In the genomic region with DNA sequence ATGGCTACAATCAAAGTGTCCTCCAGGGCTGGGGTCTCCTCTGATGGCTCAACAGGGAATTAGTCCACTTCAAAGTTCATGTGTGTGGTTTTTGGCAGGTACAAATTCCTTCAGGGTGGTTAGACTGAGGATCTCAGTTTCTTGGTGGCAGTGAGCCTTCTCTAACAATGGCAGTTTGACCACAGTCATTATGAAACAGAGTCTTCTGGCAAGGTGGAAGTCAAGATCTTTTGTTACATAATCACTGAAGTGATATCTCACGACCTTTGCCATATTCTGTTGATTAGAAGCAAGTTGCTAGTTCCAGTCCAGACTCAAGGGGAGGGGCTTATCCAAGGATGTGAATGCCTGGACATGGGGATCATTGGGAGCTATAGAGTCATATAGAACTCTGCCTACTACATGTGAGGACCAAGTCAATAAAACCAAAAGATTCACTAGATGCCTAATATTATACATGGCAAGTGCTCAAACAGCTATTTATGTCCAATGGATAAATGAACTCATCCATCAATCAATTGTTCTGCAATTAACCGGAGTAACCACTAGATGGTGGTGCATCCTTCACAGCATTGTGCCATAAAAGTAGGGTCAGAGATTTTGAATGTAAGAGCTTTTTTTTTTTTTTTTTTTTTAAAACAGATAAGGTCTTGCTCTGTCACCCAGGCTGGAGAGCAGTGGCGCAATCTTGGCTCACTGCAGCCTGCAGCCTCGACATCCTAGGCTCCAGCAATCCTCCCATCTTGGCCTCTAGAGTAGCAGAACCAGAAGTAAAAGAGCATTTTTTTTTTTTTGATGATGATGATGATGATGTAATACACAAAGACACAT, we compare ENCODE assay signal across 1 cellular context.
TF ChIP-seq lines count a peak whose summit lies in the region.

No MANE protein-coding gene starts in this region.

TF ChIP-seq in K562, 482 proteins besides CTCF, POLR2A, EP300 and RAD21 (continued from another document and continues in another):
- TF ChIP-seq ATF7 (IDR thresholded peaks at IDR 0.05): peak; percentile 36; the same call in 1 of the 2 replicates
- peak; percentile 70 for TF ChIP-seq CEBPG (CRISPR knock-in tag; IDR thresholded peaks at IDR 0.05)
- peak; percentile 89 to 91 for TF ChIP-seq CEBPG (tag; conservative IDR thresholded peaks at IDR 0.05 in 1 of 2, IDR thresholded peaks at IDR 0.05 in 1 of 2)
- no peak for TF ChIP-seq ZNF695 (CRISPR knock-in tag; IDR thresholded peaks at IDR 0.05)
- no peak for TF ChIP-seq RBM39 (optimal IDR thresholded peaks at IDR 0.05; ENCODE audit: low read depth, low read length)
- no peak for TF ChIP-seq BCL6 (CRISPR knock-in tag; IDR thresholded peaks at IDR 0.05)
- TF ChIP-seq SMARCE1 (IDR thresholded peaks at IDR 0.05): peak; percentile 19; the same call in 1 of the 2 replicates
- TF ChIP-seq CC2D1A (IDR thresholded peaks at IDR 0.05): peak; percentile 34; the same call in 1 of the 2 replicates
- TF ChIP-seq JUN (IDR thresholded peaks at IDR 0.05; ENCODE audit: borderline replicate concordance, low read depth, low read length): no peak
- TF ChIP-seq JUN (CRISPR knock-in tag; IDR thresholded peaks at IDR 0.05; ENCODE audit: borderline replicate concordance): no peak
- TF ChIP-seq ELF1 (tag; IDR thresholded peaks at IDR 0.05): no peak
- TF ChIP-seq PRPF4 (IDR thresholded peaks at IDR 0.05; ENCODE audit: insufficient read depth, low read depth, low read length, poor library complexity, severe bottlenecking): no peak
- no peak for TF ChIP-seq SRSF1 (IDR thresholded peaks at IDR 0.05; ENCODE audit: low read depth, low read length)
- no peak for TF ChIP-seq HDAC6 (IDR thresholded peaks at IDR 0.05; ENCODE audit: low read depth, low read length)
- peak; percentile 36; the same call in 1 of the 2 replicates for TF ChIP-seq SMC3 (conservative IDR thresholded peaks at IDR 0.05; ENCODE audit: insufficient read depth, low read depth, low read length)
- TF ChIP-seq PHF20 (IDR thresholded peaks at IDR 0.05; ENCODE audit: partially characterized antibody): no peak
- no peak for TF ChIP-seq LEF1 (IDR thresholded peaks at IDR 0.05)
- TF ChIP-seq ZNF584 (CRISPR knock-in tag; IDR thresholded peaks at IDR 0.05; ENCODE audit: low read depth): no peak
- TF ChIP-seq NFE2 (IDR thresholded peaks at IDR 0.05; ENCODE audit: low read depth): peak; percentile 79
- no peak for TF ChIP-seq HNRNPUL1 (IDR thresholded peaks at IDR 0.05; ENCODE audit: low read length)
- no peak for TF ChIP-seq ZNF212 (CRISPR knock-in tag; IDR thresholded peaks at IDR 0.05)
- TF ChIP-seq MAFK (IDR thresholded peaks at IDR 0.05; ENCODE audit: low read length): peak; percentile 9; the same call in 1 of the 2 replicates
- TF ChIP-seq ZNF445 (CRISPR knock-in tag; IDR thresholded peaks at IDR 0.05; ENCODE audit: low read depth): no peak
- no peak for TF ChIP-seq SIX5 (IDR thresholded peaks at IDR 0.05; ENCODE audit: borderline replicate concordance in 1 of 2, insufficient read depth in 1 of 2, low read depth in 1 of 2, low read length in 2 of 2)
- TF ChIP-seq SNIP1 (IDR thresholded peaks at IDR 0.05; ENCODE audit: low read depth): no peak
- TF ChIP-seq MTA3 (IDR thresholded peaks at IDR 0.05; ENCODE audit: borderline replicate concordance): no peak
- no peak for TF ChIP-seq XRCC4 (IDR thresholded peaks at IDR 0.05; ENCODE audit: extremely low read depth, insufficient read depth, insufficient read length)
- TF ChIP-seq CREB1 (IDR thresholded peaks at IDR 0.05): no peak
- TF ChIP-seq CREB1 (CRISPR knock-in tag; IDR thresholded peaks at IDR 0.05): no peak
- no peak for TF ChIP-seq HIVEP1 (CRISPR knock-in tag; IDR thresholded peaks at IDR 0.05)
- TF ChIP-seq, protein P1, sequence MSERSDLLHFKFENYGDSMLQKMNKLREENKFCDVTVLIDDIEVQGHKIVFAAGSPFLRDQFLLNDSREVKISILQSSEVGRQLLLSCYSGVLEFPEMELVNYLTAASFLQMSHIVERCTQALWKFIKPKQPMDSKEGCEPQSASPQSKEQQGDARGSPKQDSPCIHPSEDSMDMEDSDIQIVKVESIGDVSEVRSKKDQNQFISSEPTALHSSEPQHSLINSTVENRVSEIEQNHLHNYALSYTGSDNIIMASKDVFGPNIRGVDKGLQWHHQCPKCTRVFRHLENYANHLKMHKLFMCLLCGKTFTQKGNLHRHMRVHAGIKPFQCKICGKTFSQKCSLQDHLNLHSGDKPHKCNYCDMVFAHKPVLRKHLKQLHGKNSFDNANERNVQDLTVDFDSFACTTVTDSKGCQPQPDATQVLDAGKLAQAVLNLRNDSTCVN (CRISPR knock-in tag; IDR thresholded peaks at IDR 0.05): no peak
- TF ChIP-seq TCF7L2 (IDR thresholded peaks at IDR 0.05; ENCODE audit: low read depth, low read length): no peak
- TF ChIP-seq HOXB6 (CRISPR knock-in tag; IDR thresholded peaks at IDR 0.05; ENCODE audit: borderline replicate concordance): no peak
- TF ChIP-seq, protein P2, sequence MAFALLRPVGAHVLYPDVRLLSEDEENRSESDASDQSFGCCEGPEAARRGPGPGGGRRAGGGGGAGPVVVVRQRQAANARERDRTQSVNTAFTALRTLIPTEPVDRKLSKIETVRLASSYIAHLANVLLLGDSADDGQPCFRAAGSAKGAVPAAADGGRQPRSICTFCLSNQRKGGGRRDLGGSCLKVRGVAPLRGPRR (CRISPR knock-in tag; IDR thresholded peaks at IDR 0.05): no peak
- no peak for TF ChIP-seq POLR3A (IDR thresholded peaks at IDR 0.05; ENCODE audit: borderline replicate concordance, extremely low read depth, insufficient read depth, insufficient read length)
- no peak for TF ChIP-seq ADNP (tag; IDR thresholded peaks at IDR 0.05)
- TF ChIP-seq ATF1 (CRISPR knock-in tag; IDR thresholded peaks at IDR 0.05): no peak
- peak; percentile 14; the same call in 1 of the 2 replicates for TF ChIP-seq ATF1 (tag; IDR thresholded peaks at IDR 0.05)
- 0 out of 2 replicates have a peak, but pooled peaks have one; percentile 15 for TF ChIP-seq ARID1B (IDR thresholded peaks at IDR 0.05)
- TF ChIP-seq RBM25 (IDR thresholded peaks at IDR 0.05; ENCODE audit: low read depth, low read length, severe bottlenecking): peak; percentile 68
- no peak for TF ChIP-seq CBX3 (IDR thresholded peaks at IDR 0.05; ENCODE audit: borderline replicate concordance in 1 of 2, low read length in 2 of 2)
- no peak for TF ChIP-seq RFX5 (IDR thresholded peaks at IDR 0.05; ENCODE audit: low read depth, low read length)
- TF ChIP-seq, protein P3, sequence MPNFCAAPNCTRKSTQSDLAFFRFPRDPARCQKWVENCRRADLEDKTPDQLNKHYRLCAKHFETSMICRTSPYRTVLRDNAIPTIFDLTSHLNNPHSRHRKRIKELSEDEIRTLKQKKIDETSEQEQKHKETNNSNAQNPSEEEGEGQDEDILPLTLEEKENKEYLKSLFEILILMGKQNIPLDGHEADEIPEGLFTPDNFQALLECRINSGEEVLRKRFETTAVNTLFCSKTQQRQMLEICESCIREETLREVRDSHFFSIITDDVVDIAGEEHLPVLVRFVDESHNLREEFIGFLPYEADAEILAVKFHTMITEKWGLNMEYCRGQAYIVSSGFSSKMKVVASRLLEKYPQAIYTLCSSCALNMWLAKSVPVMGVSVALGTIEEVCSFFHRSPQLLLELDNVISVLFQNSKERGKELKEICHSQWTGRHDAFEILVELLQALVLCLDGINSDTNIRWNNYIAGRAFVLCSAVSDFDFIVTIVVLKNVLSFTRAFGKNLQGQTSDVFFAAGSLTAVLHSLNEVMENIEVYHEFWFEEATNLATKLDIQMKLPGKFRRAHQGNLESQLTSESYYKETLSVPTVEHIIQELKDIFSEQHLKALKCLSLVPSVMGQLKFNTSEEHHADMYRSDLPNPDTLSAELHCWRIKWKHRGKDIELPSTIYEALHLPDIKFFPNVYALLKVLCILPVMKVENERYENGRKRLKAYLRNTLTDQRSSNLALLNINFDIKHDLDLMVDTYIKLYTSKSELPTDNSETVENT (CRISPR knock-in tag; IDR thresholded peaks at IDR 0.05): no peak
- TF ChIP-seq, protein P4, sequence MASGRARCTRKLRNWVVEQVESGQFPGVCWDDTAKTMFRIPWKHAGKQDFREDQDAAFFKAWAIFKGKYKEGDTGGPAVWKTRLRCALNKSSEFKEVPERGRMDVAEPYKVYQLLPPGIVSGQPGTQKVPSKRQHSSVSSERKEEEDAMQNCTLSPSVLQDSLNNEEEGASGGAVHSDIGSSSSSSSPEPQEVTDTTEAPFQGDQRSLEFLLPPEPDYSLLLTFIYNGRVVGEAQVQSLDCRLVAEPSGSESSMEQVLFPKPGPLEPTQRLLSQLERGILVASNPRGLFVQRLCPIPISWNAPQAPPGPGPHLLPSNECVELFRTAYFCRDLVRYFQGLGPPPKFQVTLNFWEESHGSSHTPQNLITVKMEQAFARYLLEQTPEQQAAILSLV (tag; IDR thresholded peaks at IDR 0.05): peak; percentile 66
- TF ChIP-seq, protein P5, sequence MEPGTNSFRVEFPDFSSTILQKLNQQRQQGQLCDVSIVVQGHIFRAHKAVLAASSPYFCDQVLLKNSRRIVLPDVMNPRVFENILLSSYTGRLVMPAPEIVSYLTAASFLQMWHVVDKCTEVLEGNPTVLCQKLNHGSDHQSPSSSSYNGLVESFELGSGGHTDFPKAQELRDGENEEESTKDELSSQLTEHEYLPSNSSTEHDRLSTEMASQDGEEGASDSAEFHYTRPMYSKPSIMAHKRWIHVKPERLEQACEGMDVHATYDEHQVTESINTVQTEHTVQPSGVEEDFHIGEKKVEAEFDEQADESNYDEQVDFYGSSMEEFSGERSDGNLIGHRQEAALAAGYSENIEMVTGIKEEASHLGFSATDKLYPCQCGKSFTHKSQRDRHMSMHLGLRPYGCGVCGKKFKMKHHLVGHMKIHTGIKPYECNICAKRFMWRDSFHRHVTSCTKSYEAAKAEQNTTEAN (CRISPR knock-in tag; IDR thresholded peaks at IDR 0.05): no peak
- TF ChIP-seq IRF2 (CRISPR knock-in tag; IDR thresholded peaks at IDR 0.05): no peak
- no peak for TF ChIP-seq BMI1 (IDR thresholded peaks at IDR 0.05; ENCODE audit: low read length)
- TF ChIP-seq FOXJ2 (tag; IDR thresholded peaks at IDR 0.05): peak; percentile 18; the same call in 1 of the 2 replicates
- no peak for TF ChIP-seq ELF4 (CRISPR knock-in tag; IDR thresholded peaks at IDR 0.05)
- no peak for TF ChIP-seq CXXC5 (CRISPR knock-in tag; IDR thresholded peaks at IDR 0.05)
- TF ChIP-seq, protein P6, sequence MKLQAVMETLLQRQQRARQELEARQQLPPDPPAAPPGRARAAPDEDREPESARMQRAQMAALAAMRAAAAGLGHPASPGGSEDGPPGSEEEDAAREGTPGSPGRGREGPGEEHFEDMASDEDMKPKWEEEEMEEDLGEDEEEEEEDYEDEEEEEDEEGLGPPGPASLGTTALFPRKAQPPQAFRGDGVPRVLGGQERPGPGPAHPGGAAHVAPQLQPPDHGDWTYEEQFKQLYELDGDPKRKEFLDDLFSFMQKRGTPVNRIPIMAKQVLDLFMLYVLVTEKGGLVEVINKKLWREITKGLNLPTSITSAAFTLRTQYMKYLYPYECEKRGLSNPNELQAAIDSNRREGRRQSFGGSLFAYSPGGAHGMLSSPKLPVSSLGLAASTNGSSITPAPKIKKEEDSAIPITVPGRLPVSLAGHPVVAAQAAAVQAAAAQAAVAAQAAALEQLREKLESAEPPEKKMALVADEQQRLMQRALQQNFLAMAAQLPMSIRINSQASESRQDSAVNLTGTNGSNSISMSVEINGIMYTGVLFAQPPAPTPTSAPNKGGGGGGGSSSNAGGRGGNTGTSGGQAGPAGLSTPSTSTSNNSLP (IDR thresholded peaks at IDR 0.05; ENCODE audit: borderline replicate concordance, low read depth, low read length): peak; percentile 79; the same call in 1 of the 2 replicates
- TF ChIP-seq SIN3A (IDR thresholded peaks at IDR 0.05; ENCODE audit: borderline replicate concordance in 2 of 2, control insufficient read depth in 1 of 2, low read depth in 2 of 2, low read length in 2 of 2): no peak
- TF ChIP-seq KLF16 (IDR thresholded peaks at IDR 0.05): peak; percentile 43; the same call in 1 of the 2 replicates
- TF ChIP-seq, protein P7, sequence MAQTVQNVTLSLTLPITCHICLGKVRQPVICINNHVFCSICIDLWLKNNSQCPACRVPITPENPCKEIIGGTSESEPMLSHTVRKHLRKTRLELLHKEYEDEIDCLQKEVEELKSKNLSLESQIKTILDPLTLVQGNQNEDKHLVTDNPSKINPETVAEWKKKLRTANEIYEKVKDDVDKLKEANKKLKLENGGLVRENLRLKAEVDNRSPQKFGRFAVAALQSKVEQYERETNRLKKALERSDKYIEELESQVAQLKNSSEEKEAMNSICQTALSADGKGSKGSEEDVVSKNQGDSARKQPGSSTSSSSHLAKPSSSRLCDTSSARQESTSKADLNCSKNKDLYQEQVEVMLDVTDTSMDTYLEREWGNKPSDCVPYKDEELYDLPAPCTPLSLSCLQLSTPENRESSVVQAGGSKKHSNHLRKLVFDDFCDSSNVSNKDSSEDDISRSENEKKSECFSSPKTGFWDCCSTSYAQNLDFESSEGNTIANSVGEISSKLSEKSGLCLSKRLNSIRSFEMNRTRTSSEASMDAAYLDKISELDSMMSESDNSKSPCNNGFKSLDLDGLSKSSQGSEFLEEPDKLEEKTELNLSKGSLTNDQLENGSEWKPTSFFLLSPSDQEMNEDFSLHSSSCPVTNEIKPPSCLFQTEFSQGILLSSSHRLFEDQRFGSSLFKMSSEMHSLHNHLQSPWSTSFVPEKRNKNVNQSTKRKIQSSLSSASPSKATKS (CRISPR knock-in tag; IDR thresholded peaks at IDR 0.05): no peak
- peak; percentile 78 for TF ChIP-seq MAFG (tag; conservative IDR thresholded peaks at IDR 0.05)
- TF ChIP-seq, protein P8, sequence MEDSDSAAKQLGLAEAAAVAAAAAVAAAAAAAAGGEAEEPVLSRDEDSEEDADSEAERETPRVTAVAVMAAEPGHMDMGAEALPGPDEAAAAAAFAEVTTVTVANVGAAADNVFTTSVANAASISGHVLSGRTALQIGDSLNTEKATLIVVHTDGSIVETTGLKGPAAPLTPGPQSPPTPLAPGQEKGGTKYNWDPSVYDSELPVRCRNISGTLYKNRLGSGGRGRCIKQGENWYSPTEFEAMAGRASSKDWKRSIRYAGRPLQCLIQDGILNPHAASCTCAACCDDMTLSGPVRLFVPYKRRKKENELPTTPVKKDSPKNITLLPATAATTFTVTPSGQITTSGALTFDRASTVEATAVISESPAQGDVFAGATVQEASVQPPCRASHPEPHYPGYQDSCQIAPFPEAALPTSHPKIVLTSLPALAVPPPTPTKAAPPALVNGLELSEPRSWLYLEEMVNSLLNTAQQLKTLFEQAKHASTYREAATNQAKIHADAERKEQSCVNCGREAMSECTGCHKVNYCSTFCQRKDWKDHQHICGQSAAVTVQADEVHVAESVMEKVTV (CRISPR knock-in tag; IDR thresholded peaks at IDR 0.05): 0 out of 2 replicates have a peak, but pooled peaks have one; percentile 29
- peak; percentile 42; the same call in 1 of the 2 replicates for TF ChIP-seq FOXM1 (IDR thresholded peaks at IDR 0.05; ENCODE audit: low read depth)
- no peak for TF ChIP-seq FOXM1 (CRISPR knock-in tag; IDR thresholded peaks at IDR 0.05; ENCODE audit: low read depth)
- TF ChIP-seq ARID2 (IDR thresholded peaks at IDR 0.05): no peak
- no peak for TF ChIP-seq ZFX (CRISPR knock-in tag; IDR thresholded peaks at IDR 0.05)
